Comparison of ENCODE assay signal across 1 cellular context in the genomic region with DNA sequence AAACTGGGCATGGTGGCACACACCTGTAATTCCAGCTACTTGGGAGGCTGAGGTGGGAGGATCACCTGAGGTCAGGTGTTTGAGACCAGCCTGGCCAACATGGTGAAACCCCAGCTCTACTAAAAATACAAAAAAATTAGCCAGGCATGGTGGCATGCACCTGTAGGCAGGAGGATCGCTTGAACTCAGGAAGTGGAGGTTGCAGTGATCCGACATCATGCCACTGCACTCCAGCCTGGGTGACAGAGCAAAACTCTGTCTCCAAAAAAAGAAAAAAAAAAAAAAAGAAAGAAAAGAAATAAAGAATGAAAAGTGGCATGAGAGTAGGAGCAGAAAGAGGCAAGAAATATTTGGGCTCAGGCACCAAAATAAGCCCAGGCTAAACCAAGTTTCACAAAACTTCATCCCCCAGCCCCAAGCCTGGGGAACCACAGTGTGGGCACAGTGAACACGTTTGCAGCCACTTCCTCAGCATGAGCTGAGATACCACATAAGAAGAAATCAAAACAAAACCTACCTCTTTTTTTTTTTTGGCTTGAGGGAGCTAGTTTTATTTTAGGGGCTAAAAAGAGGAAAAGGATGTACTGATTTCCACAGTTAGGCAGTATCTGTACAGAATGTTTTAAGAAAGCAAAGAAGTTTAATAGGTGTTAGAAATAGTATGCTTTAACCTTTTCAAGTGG.
A peak's percentile ranks its signal among the peaks of the same experiment; 100 is the strongest.
TF ChIP-seq lines count a peak whose summit lies in the region.

No MANE protein-coding gene starts in this region.

TF ChIP-seq in GM12878, 131 proteins besides CTCF, POLR2A, EP300 and RAD21 (continued from another document):
- peak; percentile 36; the same call in 1 of the 2 replicates for TF ChIP-seq ATF2 (IDR thresholded peaks at IDR 0.05; ENCODE audit: low read length)
- TF ChIP-seq TBL1XR1 (IDR thresholded peaks at IDR 0.05; ENCODE audit: low read depth, low read length): 0 out of 2 replicates have a peak, but pooled peaks have one; percentile 51
- TF ChIP-seq ZBED1 (IDR thresholded peaks at IDR 0.05; ENCODE audit: borderline replicate concordance): peak; percentile 66; the same call in 1 of the 2 replicates
- peak; percentile 77 for TF ChIP-seq SPI1 (IDR thresholded peaks at IDR 0.05; ENCODE audit: borderline replicate concordance, insufficient read depth, low read depth, low read length)
- peak in 1 of 2 experiments; percentile 91; a peak in 2 of 4 replicates for TF ChIP-seq ETV6 (conservative IDR thresholded peaks at IDR 0.05 in 1 of 2, IDR thresholded peaks at IDR 0.05 in 1 of 2; ENCODE audit: borderline replicate concordance in 1 of 2, low read depth in 1 of 2)
- peak; percentile 71; the same call in 1 of the 2 replicates for TF ChIP-seq NBN (IDR thresholded peaks at IDR 0.05)
- 0 out of 2 replicates have a peak, but pooled peaks have one; percentile 41 for TF ChIP-seq BCL11A (IDR thresholded peaks at IDR 0.05; ENCODE audit: low read depth, low read length)
- TF ChIP-seq PAX5 (IDR thresholded peaks at IDR 0.05; ENCODE audit: borderline replicate concordance, low read depth, low read length): peak; percentile 45; the same call in 1 of the 2 replicates
- peak; percentile 68; the same call in 1 of the 2 replicates for TF ChIP-seq MEF2A (IDR thresholded peaks at IDR 0.05; ENCODE audit: insufficient read depth, low read depth, low read length)
- peak; percentile 79 for TF ChIP-seq CBFB (IDR thresholded peaks at IDR 0.05; ENCODE audit: low read depth)
- peak in 1 of 2 experiments; percentile 50; a peak in 1 of 3 replicates for TF ChIP-seq EGR1 (IDR thresholded peaks at IDR 0.05; ENCODE audit: borderline replicate concordance in 1 of 2, low read depth in 2 of 2, low read length in 2 of 2)
- TF ChIP-seq CREM (IDR thresholded peaks at IDR 0.05; ENCODE audit: low read depth): peak; percentile 67; the same call in 1 of the 2 replicates
- peak; percentile 96 for TF ChIP-seq RUNX3 (IDR thresholded peaks at IDR 0.05; ENCODE audit: low read length)
- TF ChIP-seq ZNF384 (IDR thresholded peaks at IDR 0.05; ENCODE audit: borderline replicate concordance, low read depth, low read length): peak; percentile 81
- TF ChIP-seq SP1 (IDR thresholded peaks at IDR 0.05; ENCODE audit: low read depth, low read length): peak; percentile 10
- TF ChIP-seq, protein P1, sequence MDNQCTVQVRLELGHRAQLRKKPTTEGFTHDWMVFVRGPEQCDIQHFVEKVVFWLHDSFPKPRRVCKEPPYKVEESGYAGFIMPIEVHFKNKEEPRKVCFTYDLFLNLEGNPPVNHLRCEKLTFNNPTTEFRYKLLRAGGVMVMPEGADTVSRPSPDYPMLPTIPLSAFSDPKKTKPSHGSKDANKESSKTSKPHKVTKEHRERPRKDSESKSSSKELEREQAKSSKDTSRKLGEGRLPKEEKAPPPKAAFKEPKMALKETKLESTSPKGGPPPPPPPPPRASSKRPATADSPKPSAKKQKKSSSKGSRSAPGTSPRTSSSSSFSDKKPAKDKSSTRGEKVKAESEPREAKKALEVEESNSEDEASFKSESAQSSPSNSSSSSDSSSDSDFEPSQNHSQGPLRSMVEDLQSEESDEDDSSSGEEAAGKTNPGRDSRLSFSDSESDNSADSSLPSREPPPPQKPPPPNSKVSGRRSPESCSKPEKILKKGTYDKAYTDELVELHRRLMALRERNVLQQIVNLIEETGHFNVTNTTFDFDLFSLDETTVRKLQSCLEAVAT (IDR thresholded peaks at IDR 0.05): 0 out of 2 replicates have a peak, but pooled peaks have one; percentile 38
- TF ChIP-seq BHLHE40 (IDR thresholded peaks at IDR 0.05; ENCODE audit: borderline replicate concordance in 1 of 2, low read depth in 2 of 2, low read length in 1 of 2): peak; percentile 89 to 94
- peak; percentile 17; the same call in 1 of the 2 replicates for TF ChIP-seq FOXM1 (IDR thresholded peaks at IDR 0.05; ENCODE audit: low read depth, low read length)
